ENCODE assay signal across 8 cellular contexts in genomic region chr11:61890536-61891330, GRCh38. TPM values are rescaled to one million over a fixed set of nuclear protein-coding genes. Genes with fewer than 3 reads are reported as not detected.
DNase-seq lines count a peak whose midpoint lies in the region; ATAC-seq and TF ChIP-seq lines count a peak whose summit lies in the region.

No MANE protein-coding gene starts in this region.

- no peaks in the 10 kb centered on the region for H3K79me2 ChIP-seq in hepatocyte

- in situ Hi-C loops in GM13976 (cut with MboI; ENCODE audit: low sequenced_read_pairs, unreplicated experiment) (loop anchor here (10.0 kb wide), 1 partner anchor 214 kb away; no protein-coding TSS in a partner anchor), astrocyte of the cerebellum (cut with HindIII; ENCODE audit: low sequenced_read_pairs) (no loop called here)

- H3K9me3 ChIP-seq in hepatocyte (ENCODE audit: low read depth), result no peaks in the 10 kb centered on the region

- H3K27ac ChIP-seq in hepatocyte, result peak overlapping the region; percentile 67

- H3K4me1 ChIP-seq in hepatocyte (ENCODE audit: insufficient read depth), result peaks cover 9% of the 10 kb centered on the region

- H3K36me3 ChIP-seq in hepatocyte (replicated peaks; ENCODE audit: insufficient read depth, low read depth), result no peaks in the 10 kb centered on the region

- peak overlapping the region; percentile 90 for H2AFZ ChIP-seq in hepatocyte

- 0% methylated on average over 29 of the region's 38 CpGs for WGBS in hepatocyte (ENCODE audit: low lambda C conversion rate, missing lambda C conversion rate)

- DNase-seq in 8988T (peak; percentile 75), GM13976 (ENCODE audit: low spot score) (peak; percentile 67), RPMI8226 (peak; percentile 66), astrocyte of the cerebellum (ENCODE audit: low read depth) (peak; percentile 31), hepatocyte (ENCODE audit: low spot score) (peak; percentile 81), retinal pigment epithelial cell (ENCODE audit: low read depth) (peak; percentile 44), GM10266 (ENCODE audit: extremely low spot score) (no peak)

- H3K27me3 ChIP-seq in hepatocyte, result no peaks in the 10 kb centered on the region

- H3K4me2 ChIP-seq in hepatocyte, result peak overlapping the region; percentile 100

- H3K4me3 ChIP-seq in astrocyte of the cerebellum (ENCODE audit: low read depth, low read length) (peak overlapping the region; percentile 68), hepatocyte (peak overlapping the region; percentile 92), retinal pigment epithelial cell (ENCODE audit: low read length) (peak overlapping the region; percentile 68)

- no peaks in the 10 kb centered on the region for H3K9me2 ChIP-seq in hepatocyte (replicated peaks; ENCODE audit: insufficient read depth)

- no peaks in the 10 kb centered on the region for H4K20me1 ChIP-seq in hepatocyte (ENCODE audit: insufficient read depth, poor library complexity, severe bottlenecking)

- ATAC-seq in HG03175 (IDR thresholded peaks at IDR 0.05; ENCODE audit: unreplicated experiment), result peak; percentile 13

- TF ChIP-seq CTCF in GM13976 (IDR thresholded peaks at IDR 0.05; ENCODE audit: borderline replicate concordance, control extremely low read depth, extremely low read depth, insufficient read depth, missing control alignments) (no peak), astrocyte of the cerebellum (IDR thresholded peaks at IDR 0.05; ENCODE audit: low read depth, low read length, missing control alignments) (no peak), hepatocyte (IDR thresholded peaks at IDR 0.05; ENCODE audit: poor library complexity) (no peak), retinal pigment epithelial cell (conservative IDR thresholded peaks at IDR 0.05; ENCODE audit: low read depth, low read length) (no peak), GM10266 (IDR thresholded peaks at IDR 0.05; ENCODE audit: control insufficient read depth, insufficient read depth, low read depth, missing control alignments) (no peak)

RNA-seq across cellular contexts. Expression of gene FADS3, which starts 0.6 kb away (rescaled TPM):
- 19.4 and 25.0 TPM in 2 replicates for total RNA-seq in hepatocyte
- 36.0 and 37.0 TPM in 2 replicates for polyA plus RNA-seq in hepatocyte

RNA-seq across cellular contexts. Expression of gene RAB3IL1, which starts 26.6 kb away (rescaled TPM):
- 9.1 and 10.8 TPM in 2 replicates for total RNA-seq in hepatocyte
- 15.4 and 18.6 TPM in 2 replicates for polyA plus RNA-seq in hepatocyte

RNA-seq across cellular contexts. Expression of gene BEST1, which starts 59.4 kb away (rescaled TPM):
- 3.5 and 4.7 TPM in 2 replicates for total RNA-seq in hepatocyte
- 5.7 and 6.9 TPM in 2 replicates for polyA plus RNA-seq in hepatocyte
